ENCODE assay signal across 8 cellular contexts in genomic region chr2:241609859-241610793, GRCh38. TPM values are rescaled to one million over a fixed set of nuclear protein-coding genes. Genes with fewer than 3 reads are reported as not detected.
DNase-seq lines count a peak whose midpoint lies in the region; TF ChIP-seq lines count a peak whose summit lies in the region.

No MANE protein-coding gene starts in this region.

- TF ChIP-seq CTCF in GM06990 (IDR thresholded peaks at IDR 0.05; ENCODE audit: insufficient read depth, low read length, poor library complexity, severe bottlenecking) (peak; percentile 50), HEK293 (tag by site-specific recombination; IDR thresholded peaks at IDR 0.05) (peak; percentile 77; the same call in 1 of the 2 replicates), NB4 (IDR thresholded peaks at IDR 0.05; ENCODE audit: low read depth, low read length) (peak; percentile 56)

- H3K27me3 ChIP-seq in GM06990 (replicated peaks; ENCODE audit: control insufficient read depth, insufficient read depth, low read length), result no peaks in the 10 kb centered on the region

- H3K9me3 ChIP-seq in HEK293 (ENCODE audit: control insufficient read depth, insufficient read depth, low read depth, low read length), result no peaks in the 10 kb centered on the region

- CTCF ChIA-PET in HEK293 (lab: Yijun Ruan, JAX), result interaction anchor here (0.6 to 1.5 kb wide), 10 partner anchors 11 to 251 kb away, joined by 3 to 5 read pairs (median 4); no protein-coding TSS in a partner anchor

- H3K36me3 ChIP-seq in GM06990 (ENCODE audit: control insufficient read depth, insufficient read depth, low read length) (peaks cover 12% of the 10 kb centered on the region), HEK293 (ENCODE audit: control insufficient read depth in 2 of 2, insufficient read depth in 1 of 2, low read length in 2 of 2) (peaks cover 9 to 45% of the 10 kb centered on the region in 2 experiments; a peak in 2 of 3 replicates)

- H3K27ac ChIP-seq in HEK293 (ENCODE audit: extremely low read depth, low read depth, low read length), result peak overlapping the region; percentile 66

- H3K4me1 ChIP-seq in HEK293 (ENCODE audit: control insufficient read depth, insufficient read depth, low read length), result peaks cover 5% of the 10 kb centered on the region; the same call in 1 of the 2 replicates

- DNase-seq in GM06990 (ENCODE audit: extremely low read depth, insufficient read length) (peak; percentile 93), NB4 (ENCODE audit: low read depth) (peak; percentile 96), cerebellum (ENCODE audit: low spot score) (peak; percentile 83), kidney glomerular epithelial cell (lab: John Stamatoyannopoulos, UW) (peak; percentile 68), GDM1 (lab: John Stamatoyannopoulos, UW) (no peak)
- peak; percentile 82 for DNase-seq in activated CD4-positive, CD25-positive, alpha-beta regulatory T cell treated with anti-CD3 and anti-CD28 coated beads, Interleukin-2, amount 50 U/mL, for 72 hours
- peak; percentile 80 to 90 for DNase-seq in stimulated activated CD4-positive, alpha-beta T cell treated with anti-CD3 and anti-CD28 coated beads, Interleukin-15, amount 100 ng/mL, for 48 hours (ENCODE audit: low read depth in 2 of 2)

- peak; percentile 32 for TF ChIP-seq POLR2A in NB4 (IDR thresholded peaks at IDR 0.05; ENCODE audit: extremely low read depth, insufficient read length)

- H3K4me3 ChIP-seq in GM06990 (replicated peaks; ENCODE audit: low read depth, low read length) (peak overlapping the region; percentile 58), HEK293 (ENCODE audit: low read depth, low read length) (peak overlapping the region; percentile 38), NB4 (ENCODE audit: low read depth, low read length) (no peak overlapping the region)

- POLR2A ChIA-PET in HEK293 (lab: Yijun Ruan, JAX), result interaction anchor here (0.7 to 1.0 kb wide), 3 partner anchors 9 to 27 kb away, joined by 3 read pairs; partner anchors contain the start of genes ATG4B and THAP4

TF ChIP-seq in HEK293, 187 proteins besides CTCF, POLR2A, EP300 and RAD21 (continues in another document):
- TF ChIP-seq ZBTB21 (tag by site-specific recombination; IDR thresholded peaks at IDR 0.05) (no peak), EGR2 (tag by site-specific recombination; IDR thresholded peaks at IDR 0.05; ENCODE audit: low read depth) (peak; percentile 60), ZNF426 (tag by site-specific recombination; IDR thresholded peaks at IDR 0.05) (no peak), ZNF433 (tag by site-specific recombination; IDR thresholded peaks at IDR 0.05; ENCODE audit: low read depth) (no peak), ZNF785 (tag by site-specific recombination; IDR thresholded peaks at IDR 0.05) (no peak), ZNF19 (tag by site-specific recombination; IDR thresholded peaks at IDR 0.05; ENCODE audit: low read depth) (no peak), ZBTB17 (tag by site-specific recombination; IDR thresholded peaks at IDR 0.05) (no peak), ZNF274 (IDR thresholded peaks at IDR 0.05; ENCODE audit: low read length) (no peak), ZNF274 (tag by site-specific recombination; IDR thresholded peaks at IDR 0.05; ENCODE audit: borderline replicate concordance) (no peak), BCL11A (tag by site-specific recombination; IDR thresholded peaks at IDR 0.05; ENCODE audit: low read depth) (no peak), ZFHX2 (tag by site-specific recombination; conservative IDR thresholded peaks at IDR 0.05) (peak; percentile 67), ZNF248 (tag by site-specific recombination; IDR thresholded peaks at IDR 0.05) (no peak), ZNF521 (tag by site-specific recombination; IDR thresholded peaks at IDR 0.05) (no peak), GLIS2 (tag by site-specific recombination; IDR thresholded peaks at IDR 0.05) (peak; percentile 54), ZNF449 (tag by site-specific recombination; IDR thresholded peaks at IDR 0.05) (peak; percentile 93), ZNF121 (tag by site-specific recombination; IDR thresholded peaks at IDR 0.05) (no peak), ZNF221 (tag by site-specific recombination; IDR thresholded peaks at IDR 0.05; ENCODE audit: borderline replicate concordance) (no peak), ZFP37 (tag by site-specific recombination; IDR thresholded peaks at IDR 0.05) (no peak), ZNF596 (tag by site-specific recombination; IDR thresholded peaks at IDR 0.05) (0 out of 2 replicates have a peak, but pooled peaks have one; percentile 22), SP2 (tag by site-specific recombination; IDR thresholded peaks at IDR 0.05) (peak; percentile 70), ZNF600 (tag by site-specific recombination; IDR thresholded peaks at IDR 0.05) (no peak), PRDM2 (tag by site-specific recombination; IDR thresholded peaks at IDR 0.05; ENCODE audit: borderline replicate concordance) (no peak), ZNF548 (tag by site-specific recombination; IDR thresholded peaks at IDR 0.05) (no peak), ZNF777 (tag by site-specific recombination; IDR thresholded peaks at IDR 0.05; ENCODE audit: borderline replicate concordance) (no peak), ZBTB20 (tag by site-specific recombination; IDR thresholded peaks at IDR 0.05) (peak; percentile 78), GFI1B (tag by site-specific recombination; IDR thresholded peaks at IDR 0.05) (no peak), KLF1 (tag by site-specific recombination; IDR thresholded peaks at IDR 0.05) (peak; percentile 95), ZNF239 (tag by site-specific recombination; IDR thresholded peaks at IDR 0.05) (no peak), MYNN (tag by site-specific recombination; IDR thresholded peaks at IDR 0.05; ENCODE audit: borderline replicate concordance) (no peak), ZNF423 (tag by site-specific recombination; IDR thresholded peaks at IDR 0.05) (no peak), ZNF350 (tag by site-specific recombination; IDR thresholded peaks at IDR 0.05) (no peak), ZNF114 (tag by site-specific recombination; IDR thresholded peaks at IDR 0.05) (no peak), ZIC2 (tag by site-specific recombination; IDR thresholded peaks at IDR 0.05) (0 out of 2 replicates have a peak, but pooled peaks have one; percentile 26), ZNF624 (tag by site-specific recombination; IDR thresholded peaks at IDR 0.05) (no peak), ZBTB48 (tag by site-specific recombination; IDR thresholded peaks at IDR 0.05) (0 out of 2 replicates have a peak, but pooled peaks have one; percentile 25)

RNA-seq across cellular contexts. Expression of gene THAP4, which starts 26.8 kb away (rescaled TPM):
- 16.6 TPM for total RNA-seq in cerebellum

RNA-seq across cellular contexts. Expression of gene ATG4B, which starts 27.4 kb away (rescaled TPM):
- 57.4 TPM for total RNA-seq in cerebellum

RNA-seq across cellular contexts. Expression of gene BOK, which starts 51.6 kb away (rescaled TPM):
- 19.1 TPM for total RNA-seq in cerebellum
